Comparison of ENCODE assay signal across 8 cellular contexts in genomic region chr17:81923302-81924260, GRCh38. TPM values are rescaled to one million over a fixed set of nuclear protein-coding genes. Genes with fewer than 3 reads are reported as not detected.
A peak's percentile ranks its signal among the peaks of the same experiment; 100 is the strongest.
DNase-seq lines count a peak whose midpoint lies in the region; ATAC-seq and TF ChIP-seq lines count a peak whose summit lies in the region.

No MANE protein-coding gene starts in this region.

- DNase-seq in DMS 273 (lab: John Stamatoyannopoulos, UW; ENCODE audit: unreplicated experiment) (peak; percentile 81), DMS 273 treated with DMSO at 0.1 percent for 48 hours (lab: John Stamatoyannopoulos, UW) (no peak), SKM-1 treated with dmso at 0.1 percent for 144 hours (lab: John Stamatoyannopoulos, UW; ENCODE audit: unreplicated experiment) (peak; percentile 84), fibroblast of mammary gland (ENCODE audit: low read depth) (peak; percentile 77), NCI-H748 treated with DMSO at 0.1 percent for 48 hours (lab: John Stamatoyannopoulos, UW) (no peak), NCI-H748 (lab: John Stamatoyannopoulos, UW; ENCODE audit: unreplicated experiment) (no peak)
- no peak for DNase-seq in natural killer cell treated with Interleukin-12 subunit alpha and Interleukin-12 subunit beta and Interleukin-15 and Interleukin-18, amount 100 ng/mL, for 72 hours (ENCODE audit: low spot score)

- no peaks in the 10 kb centered on the region for H3K27me3 Mint-ChIP-seq in natural killer cell treated with Interleukin-12 subunit alpha and Interleukin-12 subunit beta and Interleukin-15 and Interleukin-18, amount 100 ng/mL, for 72 hours

- TF ChIP-seq CTCF in fibroblast of mammary gland (conservative IDR thresholded peaks at IDR 0.05; ENCODE audit: control insufficient read depth, insufficient read depth, low read depth, low read length) = no peak

- H3K27ac Mint-ChIP-seq in natural killer cell treated with Interleukin-12 subunit alpha and Interleukin-12 subunit beta and Interleukin-15 and Interleukin-18, amount 100 ng/mL, for 72 hours = peak overlapping the region in 1 of 2 donors; percentile 70

- no peaks in the 10 kb centered on the region for H3K36me3 Mint-ChIP-seq in natural killer cell treated with Interleukin-12 subunit alpha and Interleukin-12 subunit beta and Interleukin-15 and Interleukin-18, amount 100 ng/mL, for 72 hours

- no peaks in the 10 kb centered on the region for H3K9me3 Mint-ChIP-seq in natural killer cell treated with Interleukin-12 subunit alpha and Interleukin-12 subunit beta and Interleukin-15 and Interleukin-18, amount 100 ng/mL, for 72 hours

- peaks cover 14 to 19% of the 10 kb centered on the region in 2 donors for H3K4me1 Mint-ChIP-seq in natural killer cell treated with Interleukin-12 subunit alpha and Interleukin-12 subunit beta and Interleukin-15 and Interleukin-18, amount 100 ng/mL, for 72 hours (ENCODE audit: low read depth in 2 of 2)

- H3K4me3 ChIP-seq in fibroblast of mammary gland (ENCODE audit: control insufficient read depth, low read depth, low read length) = peak overlapping the region; percentile 31

- peak overlapping the region; percentile 72 for H3K4me3 Mint-ChIP-seq in natural killer cell treated with Interleukin-12 subunit alpha and Interleukin-12 subunit beta and Interleukin-15 and Interleukin-18, amount 100 ng/mL, for 72 hours

- peak in 1 of 2 donors; percentile 5 for ATAC-seq in natural killer cell treated with Interleukin-12 subunit alpha and Interleukin-12 subunit beta and Interleukin-15 and Interleukin-18, amount 100 ng/mL, for 72 hours
- no peak for ATAC-seq in HG03135 (IDR thresholded peaks at IDR 0.05; ENCODE audit: unreplicated experiment)

RNA-seq across cellular contexts. Expression of gene MAFG, which starts 4.0 kb away (rescaled TPM):
- total RNA-seq in natural killer cell treated with Interleukin-12 subunit alpha and Interleukin-12 subunit beta and Interleukin-15 and Interleukin-18, amount 100 ng/mL, for 72 hours = 10 to 100 TPM; 26.7 to 49.4 TPM

RNA-seq across cellular contexts. Expression of gene SIRT7, which starts 5.6 kb away (rescaled TPM):
- total RNA-seq in natural killer cell treated with Interleukin-12 subunit alpha and Interleukin-12 subunit beta and Interleukin-15 and Interleukin-18, amount 100 ng/mL, for 72 hours = 10 to 100 TPM; 69.4 to 77.6 TPM

RNA-seq across cellular contexts. Expression of gene PCYT2, which starts 12.4 kb away (rescaled TPM):
- 10 to 100 TPM; 30.4 to 36.5 TPM for total RNA-seq in natural killer cell treated with Interleukin-12 subunit alpha and Interleukin-12 subunit beta and Interleukin-15 and Interleukin-18, amount 100 ng/mL, for 72 hours

RNA-seq across cellular contexts. Expression of gene PYCR1, which starts 13.5 kb away (rescaled TPM):
- total RNA-seq in natural killer cell treated with Interleukin-12 subunit alpha and Interleukin-12 subunit beta and Interleukin-15 and Interleukin-18, amount 100 ng/mL, for 72 hours = 10 to 100 TPM; 18.3 to 56.1 TPM

RNA-seq across cellular contexts. Expression of gene NPB, which starts 21.5 kb away (rescaled TPM):
- total RNA-seq in natural killer cell treated with Interleukin-12 subunit alpha and Interleukin-12 subunit beta and Interleukin-15 and Interleukin-18, amount 100 ng/mL, for 72 hours = under 1 TPM; 0.17 to 0.50 TPM

Comparison
In these comparisons a context has a peak if more than half of its experiments do, and no peak if none do; other contexts are left out.
1. DNase-seq: peak in DMS 273 (single experiment), SKM-1 treated with dmso at 0.1 percent for 144 hours (single experiment) and fibroblast of mammary gland (single experiment); none in DMS 273 treated with DMSO at 0.1 percent for 48 hours (single experiment), natural killer cell treated with Interleukin-12 subunit alpha and Interleukin-12 subunit beta and Interleukin-15 and Interleukin-18, amount 100 ng/mL, for 72 hours (single experiment), NCI-H748 treated with DMSO at 0.1 percent for 48 hours (single experiment) and NCI-H748 (single experiment).